In the genomic region with DNA sequence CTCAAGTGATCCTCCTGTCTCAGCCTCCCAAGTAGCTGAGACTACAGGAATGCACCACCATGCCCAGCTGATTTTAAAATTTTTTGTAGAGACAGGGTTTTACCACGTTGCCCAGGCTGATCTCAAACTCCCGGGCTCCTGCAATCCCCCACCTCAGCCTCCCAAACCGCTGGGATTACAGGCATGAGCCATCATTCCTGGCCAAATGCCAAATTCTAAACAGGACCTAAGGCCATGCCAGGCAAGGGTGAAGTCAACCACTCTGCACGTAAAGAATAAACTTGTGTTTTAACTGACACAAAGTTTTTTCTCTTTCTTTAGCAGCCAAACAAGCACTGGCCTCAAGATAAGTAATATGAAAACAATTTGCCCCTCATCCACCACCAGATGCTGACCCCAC, we compare ENCODE assay signal across 20 cellular contexts. TPM values are rescaled to one million over a fixed set of nuclear protein-coding genes. Genes with fewer than 3 reads are reported as not detected.
"Had no signal": no experiment of that assay in that cellular context is flagged by ENCODE, and none has a peak within 500 bp of the region (broad histone marks: within the 10 kb centered on the region; RNA-seq: fewer than 3 reads in every experiment).

No MANE protein-coding gene starts in this region.

- H3K27ac Mint-ChIP-seq: activated CD8-positive, alpha-beta T cell treated with anti-CD3 and anti-CD28 coated beads, Interleukin-2, amount 10 ng/mL, durations not matched to agents 7 days and 5 days; activated naive CD8-positive, alpha-beta T cell treated with anti-CD3 and anti-CD28 coated beads, Interleukin-2, amount 50 U/mL, for 24 hours; memory B cell; natural killer cell treated with Interleukin-12 subunit alpha and Interleukin-12 subunit beta and Interleukin-15 and Interleukin-18, amount 100 ng/mL, for 72 hours; WTC11 had no signal

- H3K27ac ChIP-seq: ascending aorta, cardiac muscle cell, esophagus squamous epithelium, heart right ventricle, prostate gland, suprapubic skin, upper lobe of left lung had no signal

- H3K9me3 ChIP-seq: ascending aorta, esophagus squamous epithelium, heart right ventricle, prostate gland, suprapubic skin, upper lobe of left lung had no signal

- H3K9me3 Mint-ChIP-seq: activated naive CD8-positive, alpha-beta T cell treated with anti-CD3 and anti-CD28 coated beads, Interleukin-2, amount 50 U/mL, for 24 hours; memory B cell; natural killer cell treated with Interleukin-12 subunit alpha and Interleukin-12 subunit beta and Interleukin-15 and Interleukin-18, amount 100 ng/mL, for 72 hours; WTC11 had no signal

- H3K27me3 ChIP-seq: ascending aorta, cardiac muscle cell, esophagus squamous epithelium, suprapubic skin, upper lobe of left lung had no signal

- H3K4me1 ChIP-seq: ascending aorta, esophagus squamous epithelium, heart right ventricle, prostate gland, suprapubic skin, upper lobe of left lung had no signal

- DNase-seq: activated CD4-positive, alpha-beta T cell treated with anti-CD3 and anti-CD28 coated beads for 48 hours; activated CD8-positive, alpha-beta memory T cell treated with anti-CD3 and anti-CD28 coated beads, Interleukin-2, amount 50 U/mL, for 48 hours; activated CD8-positive, alpha-beta T cell treated with anti-CD3 and anti-CD28 coated beads, Interleukin-2, amount 10 ng/mL, durations not matched to agents 7 days and 5 days; activated naive CD4-positive, alpha-beta T cell treated with Interleukin-2 at 50 U/mL for 16 hours; activated naive CD8-positive, alpha-beta T cell treated with anti-CD3 and anti-CD28 coated beads, Interleukin-2, amount 50 U/mL, for 24 hours; esophagus squamous epithelium; heart right ventricle; occipital lobe; stimulated activated CD4-positive, alpha-beta T cell treated with anti-CD3 and anti-CD28 coated beads, Interleukin-2, amount 100 ng/mL, for 24 hours; stimulated activated naive CD4-positive, alpha-beta T cell treated with Interleukin-2 at 50 U/mL for 16 hours; upper lobe of left lung had no signal

- H3K4me3 Mint-ChIP-seq: activated CD8-positive, alpha-beta T cell treated with anti-CD3 and anti-CD28 coated beads, Interleukin-2, amount 10 ng/mL, durations not matched to agents 7 days and 5 days; activated naive CD8-positive, alpha-beta T cell treated with anti-CD3 and anti-CD28 coated beads, Interleukin-2, amount 50 U/mL, for 24 hours; memory B cell; natural killer cell treated with Interleukin-12 subunit alpha and Interleukin-12 subunit beta and Interleukin-15 and Interleukin-18, amount 100 ng/mL, for 72 hours; WTC11 had no signal

- H3K4me1 Mint-ChIP-seq: activated naive CD8-positive, alpha-beta T cell treated with anti-CD3 and anti-CD28 coated beads, Interleukin-2, amount 50 U/mL, for 24 hours; memory B cell had no signal

- H3K4me3 ChIP-seq: ascending aorta, cardiac muscle cell, esophagus squamous epithelium, heart right ventricle, prostate gland, suprapubic skin, upper lobe of left lung had no signal

- ATAC-seq: activated CD8-positive, alpha-beta T cell treated with anti-CD3 and anti-CD28 coated beads, Interleukin-2, amount 10 ng/mL, durations not matched to agents 7 days and 5 days; activated naive CD8-positive, alpha-beta T cell treated with anti-CD3 and anti-CD28 coated beads, Interleukin-2, amount 50 U/mL, for 24 hours; heart right ventricle; left lobe of liver; natural killer cell treated with Interleukin-12 subunit alpha and Interleukin-12 subunit beta and Interleukin-15 and Interleukin-18, amount 100 ng/mL, for 72 hours; sciatic nerve; WTC11 had no signal

- H3K36me3 Mint-ChIP-seq: memory B cell; natural killer cell treated with Interleukin-12 subunit alpha and Interleukin-12 subunit beta and Interleukin-15 and Interleukin-18, amount 100 ng/mL, for 72 hours; WTC11 had no signal

- H3K36me3 ChIP-seq: ascending aorta, cardiac muscle cell, esophagus squamous epithelium, heart right ventricle, prostate gland, suprapubic skin, upper lobe of left lung had no signal

RNA-seq across cellular contexts. Expression of a gene that starts 37.4 kb away (rescaled TPM):
- total RNA-seq: activated CD8-positive, alpha-beta T cell treated with anti-CD3 and anti-CD28 coated beads, Interleukin-2, amount 10 ng/mL, durations not matched to agents 7 days and 5 days had no signal
